In the genomic region with DNA sequence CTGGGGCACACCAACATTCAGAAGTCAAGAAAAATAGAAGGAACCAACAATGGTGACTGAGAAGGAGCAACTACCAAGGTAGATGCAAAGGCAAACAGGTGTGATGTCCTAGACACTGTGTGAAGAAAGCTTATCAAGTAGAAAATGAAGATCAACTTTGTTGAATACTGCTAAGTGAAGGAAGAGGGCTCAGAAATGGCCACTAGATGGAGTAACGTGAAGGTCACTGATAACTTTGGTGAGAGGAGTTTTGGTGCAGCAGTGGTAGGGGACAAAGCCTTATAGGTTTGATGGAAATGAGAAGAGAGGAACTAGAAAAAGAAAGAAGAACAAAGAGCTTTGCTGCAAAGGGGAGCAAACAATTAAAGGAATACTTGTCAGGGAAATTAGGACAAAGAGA, we compare ENCODE assay signal across 9 cellular contexts. TPM values are rescaled to one million over a fixed set of nuclear protein-coding genes. Genes with fewer than 3 reads are reported as not detected.
DNase-seq lines count a peak whose midpoint lies in the region; ATAC-seq and TF ChIP-seq lines count a peak whose summit lies in the region.
"Had no signal": no experiment of that assay in that cellular context is flagged by ENCODE, and none has a peak within 500 bp of the region (broad histone marks: within the 10 kb centered on the region; RNA-seq: fewer than 3 reads in every experiment).

No MANE protein-coding gene starts in this region.

- H3K9ac ChIP-seq in NT2/D1 (ENCODE audit: insufficient read length, low read depth), result no peak overlapping the region

- TF ChIP-seq CTCF in GM13977 (IDR thresholded peaks at IDR 0.05; ENCODE audit: extremely low read depth, insufficient read depth, missing control alignments) (peak; percentile 47), fibroblast of the aortic adventitia (IDR thresholded peaks at IDR 0.05; ENCODE audit: insufficient read depth, low read length) (peak; percentile 52), gastroesophageal sphincter (IDR thresholded peaks at IDR 0.05) (no peak)

- H3K27me3 Mint-ChIP-seq in activated T-cell treated with anti-CD3 and anti-CD28 coated beads, Interleukin-2, amount 50 U/mL, for 4 hours (ENCODE audit: low read depth), result peaks cover 3% of the 10 kb centered on the region

- TF ChIP-seq POLR2A in gastroesophageal sphincter (IDR thresholded peaks at IDR 0.05), result no peak

- no peak overlapping the region for H3K4me3 Mint-ChIP-seq in activated T-cell treated with anti-CD3 and anti-CD28 coated beads, Interleukin-2, amount 50 U/mL, for 4 hours

- H3K4me1 Mint-ChIP-seq in activated T-cell treated with anti-CD3 and anti-CD28 coated beads, Interleukin-2, amount 50 U/mL, for 4 hours (ENCODE audit: low read depth), result no peaks in the 10 kb centered on the region

- H3K36me3 Mint-ChIP-seq in activated T-cell treated with anti-CD3 and anti-CD28 coated beads, Interleukin-2, amount 50 U/mL, for 4 hours (ENCODE audit: insufficient read depth), result no peaks in the 10 kb centered on the region

- H3K9me3 Mint-ChIP-seq in activated T-cell treated with anti-CD3 and anti-CD28 coated beads, Interleukin-2, amount 50 U/mL, for 4 hours, result no peaks in the 10 kb centered on the region

- H3K4me3 ChIP-seq in NT2/D1 (ENCODE audit: insufficient read length, low read depth) (no peak overlapping the region), fibroblast of the aortic adventitia (ENCODE audit: low read depth, low read length) (no peak overlapping the region), gastroesophageal sphincter (no peak overlapping the region)
- H3K4me3 ChIP-seq: SK-N-MC had no signal

- no peaks in the 10 kb centered on the region for H3K36me3 ChIP-seq in NT2/D1 (ENCODE audit: insufficient read depth, insufficient read length, low read length)
- H3K36me3 ChIP-seq in gastroesophageal sphincter, result no peaks in the 10 kb centered on the region

- H3K27ac ChIP-seq in gastroesophageal sphincter, result no peak overlapping the region
- H3K27ac ChIP-seq: SK-N-MC had no signal

- in situ Hi-C loops in GM13977 (cut with MboI; ENCODE audit: low pct_unique_long_range_greater_than_20kb, low sequenced_read_pairs, unreplicated experiment), result no loop called here

- H3K27me3 ChIP-seq in NT2/D1 (ENCODE audit: insufficient read depth, insufficient read length) (no peaks in the 10 kb centered on the region), gastroesophageal sphincter (no peaks in the 10 kb centered on the region)

- no peak for TF ChIP-seq EP300 in gastroesophageal sphincter (IDR thresholded peaks at IDR 0.05)

- H3K9me3 ChIP-seq in NT2/D1 (ENCODE audit: insufficient read depth, low read length), result no peaks in the 10 kb centered on the region
- no peaks in the 10 kb centered on the region for H3K9me3 ChIP-seq in gastroesophageal sphincter

- H3K4me1 ChIP-seq in NT2/D1 (ENCODE audit: insufficient read depth, insufficient read length) (no peaks in the 10 kb centered on the region), gastroesophageal sphincter (no peaks in the 10 kb centered on the region)

- ATAC-seq in activated T-cell treated with anti-CD3 and anti-CD28 coated beads, Interleukin-2, amount 50 U/mL, for 4 hours, result no peak
- ATAC-seq in gastroesophageal sphincter (no peak), GM18517 (IDR thresholded peaks at IDR 0.05; ENCODE audit: unreplicated experiment) (no peak)

- 0 to 15% methylated on average over 1 of the region's 1 CpG for WGBS in gastroesophageal sphincter (ENCODE audit: low coverage in 1 of 2), 2 donors

- DNase-seq in AG08396 (ENCODE audit: low spot score), result peak; percentile 8
- peak; percentile 22 for DNase-seq in GM13977 (ENCODE audit: low spot score)
- peak; percentile 16 for DNase-seq in NT2/D1 (ENCODE audit: low read depth, low spot score)
- DNase-seq in fibroblast of the aortic adventitia (ENCODE audit: low read depth), result peak; percentile 6
- no peak for DNase-seq in stimulated activated naive CD4-positive, alpha-beta T cell (lab: John Stamatoyannopoulos, UW)
- no peak for DNase-seq in activated T-cell treated with anti-CD3 and anti-CD28 coated beads, Interleukin-2, amount 50 U/mL, for 4 hours

RNA-seq across cellular contexts. Expression of a gene that starts 23.5 kb away (rescaled TPM):
- total RNA-seq in fibroblast of the aortic adventitia (ENCODE audit: low replicate concordance) (not detected in 2 replicates), gastroesophageal sphincter (under 1 TPM in 2 of 4 donors, not detected in 2; 0.67 to 0.94 TPM)
- not detected for total RNA-seq in activated T-cell treated with anti-CD3 and anti-CD28 coated beads, Interleukin-2, amount 50 U/mL, for 4 hours

RNA-seq across cellular contexts. Expression of a gene that starts 48.6 kb away (rescaled TPM):
- total RNA-seq in fibroblast of the aortic adventitia (ENCODE audit: low replicate concordance), result 8.6 and 25.0 TPM in 2 replicates
- 10 to 100 TPM in 1 of 3 donors, 1 to 10 TPM in 2; 8.4 to 10.6 (median 9.2) TPM for total RNA-seq in activated T-cell treated with anti-CD3 and anti-CD28 coated beads, Interleukin-2, amount 50 U/mL, for 4 hours
- total RNA-seq in gastroesophageal sphincter, result 10 to 100 TPM; 12.7 to 25.4 (median 20.0) TPM

Comparison
In these comparisons a context has a peak if more than half of its experiments do, and no peak if none do; other contexts are left out.
1. DNase-seq: peak in AG08396 (single experiment), GM13977 (single experiment), NT2/D1 (single experiment) and fibroblast of the aortic adventitia (single experiment); none in stimulated activated naive CD4-positive, alpha-beta T cell (0 of 6) and activated T-cell treated with anti-CD3 and anti-CD28 coated beads, Interleukin-2, amount 50 U/mL, for 4 hours (single experiment).
2. CTCF ChIP-seq: peak in GM13977 (single experiment) and fibroblast of the aortic adventitia (single experiment); none in gastroesophageal sphincter (0 of 4).